In genomic region chr12:53495903-53496751, GRCh38 we compare ENCODE assay signal across 8 cellular contexts. TPM values are rescaled to one million over a fixed set of nuclear protein-coding genes. Genes with fewer than 3 reads are reported as not detected.
DNase-seq lines count a peak whose midpoint lies in the region; ATAC-seq and TF ChIP-seq lines count a peak whose summit lies in the region.
"Had no signal": no experiment of that assay in that cellular context is flagged by ENCODE, and none has a peak within 500 bp of the region (broad histone marks: within the 10 kb centered on the region; RNA-seq: fewer than 3 reads in every experiment).

No MANE protein-coding gene starts in this region.

- no peaks in the 10 kb centered on the region for H3K9me3 Mint-ChIP-seq in activated CD8-positive, alpha-beta memory T cell treated with anti-CD3 and anti-CD28 coated beads, Interleukin-2, amount 10 ng/mL, durations not matched to agents 7 days and 5 days (ENCODE audit: low read depth)

- H3K36me3 Mint-ChIP-seq in activated CD8-positive, alpha-beta memory T cell treated with anti-CD3 and anti-CD28 coated beads, Interleukin-2, amount 10 ng/mL, durations not matched to agents 7 days and 5 days, result no peaks in the 10 kb centered on the region

- CTCF ChIA-PET in activated CD8-positive, alpha-beta memory T cell treated with anti-CD3 and anti-CD28 coated beads, Interleukin-2, amount 10 ng/mL, durations not matched to agents 7 days and 5 days (lab: Charles Lee), result interaction anchor here (0.5 to 2.6 kb wide), 5 partner anchors 13 to 518 kb away, joined by 3 to 6 read pairs (median 3); no protein-coding TSS in a partner anchor

- no peaks in the 10 kb centered on the region for H3K27me3 Mint-ChIP-seq in activated CD8-positive, alpha-beta memory T cell treated with anti-CD3 and anti-CD28 coated beads, Interleukin-2, amount 10 ng/mL, durations not matched to agents 7 days and 5 days

- TF ChIP-seq CTCF in fibroblast of the aortic adventitia (IDR thresholded peaks at IDR 0.05; ENCODE audit: insufficient read depth, low read length), result no peak

- ATAC-seq in activated CD8-positive, alpha-beta memory T cell treated with anti-CD3 and anti-CD28 coated beads, Interleukin-2, amount 10 ng/mL, durations not matched to agents 7 days and 5 days, result no peak

- peaks cover 48% of the 10 kb centered on the region for H3K4me1 Mint-ChIP-seq in activated CD8-positive, alpha-beta memory T cell treated with anti-CD3 and anti-CD28 coated beads, Interleukin-2, amount 10 ng/mL, durations not matched to agents 7 days and 5 days

- H3K27ac Mint-ChIP-seq in activated CD8-positive, alpha-beta memory T cell treated with anti-CD3 and anti-CD28 coated beads, Interleukin-2, amount 10 ng/mL, durations not matched to agents 7 days and 5 days, result no peak overlapping the region

- peak; percentile 98 for DNase-seq in NCI-H226
- peak; percentile 87 for DNase-seq in fibroblast of the aortic adventitia (ENCODE audit: low read depth)
- DNase-seq in stromal cell of bone marrow (ENCODE audit: low read depth), result peak; percentile 59
- DNase-seq in activated CD8-positive, alpha-beta memory T cell treated with anti-CD3 and anti-CD28 coated beads, Interleukin-2, amount 10 ng/mL, durations not matched to agents 7 days and 5 days, result no peak
- DNase-seq in RPMI8226, result no peak
- no peak for DNase-seq in amniotic stem cell (lab: John Stamatoyannopoulos, UW)

- no peak overlapping the region for H3K4me3 Mint-ChIP-seq in activated CD8-positive, alpha-beta memory T cell treated with anti-CD3 and anti-CD28 coated beads, Interleukin-2, amount 10 ng/mL, durations not matched to agents 7 days and 5 days

- H3K4me3 ChIP-seq in fibroblast of the aortic adventitia (ENCODE audit: low read depth, low read length), result peak overlapping the region; percentile 55
- H3K4me3 ChIP-seq: skin epidermis had no signal

RNA-seq across cellular contexts. Expression of gene MAP3K12, which starts 3.1 kb away (rescaled TPM):
- total RNA-seq in fibroblast of the aortic adventitia (ENCODE audit: low replicate concordance), result 32.1 and 118 TPM in 2 replicates
- 10 to 100 TPM; 19.1 to 19.3 TPM for total RNA-seq in activated CD8-positive, alpha-beta memory T cell treated with anti-CD3 and anti-CD28 coated beads, Interleukin-2, amount 10 ng/mL, durations not matched to agents 7 days and 5 days

RNA-seq across cellular contexts. Expression of gene TARBP2, which starts 5.0 kb away (rescaled TPM):
- 32.4 and 43.9 TPM in 2 replicates for total RNA-seq in fibroblast of the aortic adventitia (ENCODE audit: low replicate concordance)
- 10 to 100 TPM; 29.7 to 38.7 TPM for total RNA-seq in activated CD8-positive, alpha-beta memory T cell treated with anti-CD3 and anti-CD28 coated beads, Interleukin-2, amount 10 ng/mL, durations not matched to agents 7 days and 5 days

RNA-seq across cellular contexts. Expression of gene NPFF, which starts 11.2 kb away (rescaled TPM):
- not detected in 2 replicates for total RNA-seq in fibroblast of the aortic adventitia (ENCODE audit: low replicate concordance)
- not detected for total RNA-seq in activated CD8-positive, alpha-beta memory T cell treated with anti-CD3 and anti-CD28 coated beads, Interleukin-2, amount 10 ng/mL, durations not matched to agents 7 days and 5 days
- total RNA-seq: T-helper 1 cell treated with Interleukin-12 subunit alpha and Interleukin-12 subunit beta and Interleukin-4 antibody, amounts not matched to agents 30 ng/mL and 1 ng/mL, for 36 hours had no signal

RNA-seq across cellular contexts. Expression of gene PCBP2, which starts 44.2 kb away (rescaled TPM):
- total RNA-seq in fibroblast of the aortic adventitia (ENCODE audit: low replicate concordance), result 165 and 233 TPM in 2 replicates
- total RNA-seq in activated CD8-positive, alpha-beta memory T cell treated with anti-CD3 and anti-CD28 coated beads, Interleukin-2, amount 10 ng/mL, durations not matched to agents 7 days and 5 days, result 100 to 1,000 TPM; 721 to 867 TPM

RNA-seq across cellular contexts. Expression of gene PRR13, which starts 54.6 kb away (rescaled TPM):
- total RNA-seq in fibroblast of the aortic adventitia (ENCODE audit: low replicate concordance), result 59.5 and 60.0 TPM in 2 replicates
- 100 to 1,000 TPM; 235 to 244 TPM for total RNA-seq in activated CD8-positive, alpha-beta memory T cell treated with anti-CD3 and anti-CD28 coated beads, Interleukin-2, amount 10 ng/mL, durations not matched to agents 7 days and 5 days

Comparison
In these comparisons a context has a peak if more than half of its experiments do, and no peak if none do; other contexts are left out.
1. DNase-seq: peak in NCI-H226 (single experiment), fibroblast of the aortic adventitia (single experiment) and stromal cell of bone marrow (single experiment); none in activated CD8-positive, alpha-beta memory T cell treated with anti-CD3 and anti-CD28 coated beads, Interleukin-2, amount 10 ng/mL, durations not matched to agents 7 days and 5 days (single experiment), RPMI8226 (single experiment) and amniotic stem cell (single experiment).